Comparison of ENCODE assay signal across 12 cellular contexts in genomic region chr21:26041441-26042180, GRCh38.
DNase-seq lines count a peak whose midpoint lies in the region; FAIRE-seq and TF ChIP-seq lines count a peak whose summit lies in the region.
"Had no signal": no experiment of that assay in that cellular context is flagged by ENCODE, and none has a peak within 500 bp of the region (broad histone marks: within the 10 kb centered on the region; RNA-seq: fewer than 3 reads in every experiment).

No MANE protein-coding gene starts in this region.

- H3K4me1 Mint-ChIP-seq in nephron progenitor cell = no peaks in the 10 kb centered on the region

- H3K27ac Mint-ChIP-seq in nephron progenitor cell = peak overlapping the region; percentile 57

- H3K4me3 ChIP-seq in choroid plexus epithelial cell (ENCODE audit: low read depth, low read length) = no peak overlapping the region

- TF ChIP-seq POLR2A in H54 (IDR thresholded peaks at IDR 0.05; ENCODE audit: low read depth, low read length) = no peak

- no peak for TF ChIP-seq CTCF in choroid plexus epithelial cell (conservative IDR thresholded peaks at IDR 0.05; ENCODE audit: low read depth, low read length)
- TF ChIP-seq CTCF in nephron progenitor cell (IDR thresholded peaks at IDR 0.05) = no peak

- peaks cover 12% of the 10 kb centered on the region for H3K9me3 Mint-ChIP-seq in nephron progenitor cell

- peaks cover 61% of the 10 kb centered on the region for H3K36me3 Mint-ChIP-seq in nephron progenitor cell (ENCODE audit: low read depth)

- no peak overlapping the region for H3K4me3 Mint-ChIP-seq in nephron progenitor cell

- FAIRE-seq in H54 (lab: Jason Lieb, UNC) = no peak

- H3K27me3 Mint-ChIP-seq in nephron progenitor cell (ENCODE audit: low read depth, poor library complexity) = no peaks in the 10 kb centered on the region

- DNase-seq in ELF-1 (ENCODE audit: low read depth, low spot score) (peak; percentile 18), NCI-H2171 (lab: John Stamatoyannopoulos, UW) (peak; percentile 7), choroid plexus epithelial cell (ENCODE audit: low read depth) (peak; percentile 56), nephron progenitor cell (no peak), H54 (ENCODE audit: insufficient read length, low spot score) (no peak)
- no peak for DNase-seq in stimulated activated CD8-positive, alpha-beta memory T cell treated with anti-CD3 and anti-CD28 coated beads, Interleukin-4, amount 100 ng/mL, for 48 hours
- no peak for DNase-seq in stimulated activated CD4-positive, alpha-beta T cell treated with anti-CD3 and anti-CD28 coated beads, Interleukin-4, amount 100 ng/mL, for 4 hours
- no peak for DNase-seq in central memory CD4-positive, alpha-beta T cell
- DNase-seq: activated naive CD4-positive, alpha-beta T cell treated with anti-CD3 and anti-CD28 coated beads, Interleukin-2, amount 50 U/mL, for 16 hours; effector CD4-positive, alpha-beta T cell; NCI-H510A; stimulated activated CD4-positive, alpha-beta T cell treated with anti-CD3 and anti-CD28 coated beads, Interleukin-2, amount 100 ng/mL, for 48 hours had no signal

Comparison
In these comparisons a context has a peak if more than half of its experiments do, and no peak if none do; other contexts are left out.
1. DNase-seq: peak in ELF-1 (single experiment), NCI-H2171 (single experiment) and choroid plexus epithelial cell (single experiment); none in nephron progenitor cell (single experiment), H54 (single experiment), stimulated activated CD8-positive, alpha-beta memory T cell treated with anti-CD3 and anti-CD28 coated beads, Interleukin-4, amount 100 ng/mL, for 48 hours (single experiment), stimulated activated CD4-positive, alpha-beta T cell treated with anti-CD3 and anti-CD28 coated beads, Interleukin-4, amount 100 ng/mL, for 4 hours (0 of 2) and central memory CD4-positive, alpha-beta T cell (single experiment).